Comparison of ENCODE assay signal across 22 cellular contexts in genomic region chr19:19580417-19580816, GRCh38. TPM values are rescaled to one million over a fixed set of nuclear protein-coding genes. Genes with fewer than 3 reads are reported as not detected.
A peak's percentile ranks its signal among the peaks of the same experiment; 100 is the strongest.
DNase-seq lines count a peak whose midpoint lies in the region; ATAC-seq and TF ChIP-seq lines count a peak whose summit lies in the region.
"Had no signal": no experiment of that assay in that cellular context is flagged by ENCODE, and none has a peak within 500 bp of the region (broad histone marks: within the 10 kb centered on the region; RNA-seq: fewer than 3 reads in every experiment).

No MANE protein-coding gene starts in this region.

- peaks cover 15% of the 10 kb centered on the region for H3K4me1 Mint-ChIP-seq in activated T-cell treated with anti-CD3 and anti-CD28 coated beads, Interleukin-2, amount 50 U/mL, for 24 hours (ENCODE audit: low read depth)
- H3K4me1 Mint-ChIP-seq in T-cell = peaks cover 19 to 23% (median 19%) of the 10 kb centered on the region in 3 donors
- peaks cover 16% of the 10 kb centered on the region for H3K4me1 Mint-ChIP-seq in stimulated activated memory B cell treated with anti-CD40 and anti-IgM and Interleukin-4, amounts not matched to agents 10 μg/mL and 1 μg/mL and 100 μg/mL, for 72 hours

- no peak overlapping the region for H2AFZ ChIP-seq in MM.1S (ENCODE audit: low read length)
- H2AFZ ChIP-seq: GM23248 had no signal

- no peak for TF ChIP-seq CTCF in MM.1S (IDR thresholded peaks at IDR 0.05; ENCODE audit: low read length)

- H3K4me1 ChIP-seq in duodenal mucosa (ENCODE audit: control insufficient read depth in 1 of 2, insufficient read depth in 2 of 2, low read length in 2 of 2) (peaks cover 13 to 28% of the 10 kb centered on the region in 2 donors), MM.1S (ENCODE audit: low read length) (no peaks in the 10 kb centered on the region)
- H3K4me1 ChIP-seq: BE2C had no signal

- no peak for DNase-seq in activated T-cell treated with anti-CD3 and anti-CD28 coated beads, Interleukin-2, amount 50 U/mL, for 24 hours
- DNase-seq in activated T-cell treated with anti-CD3 and anti-CD28 coated beads, Interleukin-2, amount 50 U/mL, for 1 hour = no peak
- DNase-seq in T-cell (no peak), NCI-H2171 treated with DMSO at 0.1 percent for 48 hours (lab: John Stamatoyannopoulos, UW) (no peak), MM.1S (no peak), dermis blood vessel endothelial cell (no peak)
- DNase-seq: BE2C; CD4-positive, alpha-beta memory T cell; DND-41; GM23248; H9; HFFc6; Karpas-422; NCI-H1417; NCI-H187; NCI-H446 treated with DMSO at 0.1 percent for 48 hours; NCI-H526 treated with DMSO at 0.1 percent for 48 hours; OCI-M1; Right ventricle myocardium superior had no signal

- no peak for ATAC-seq in T-cell (replicated peaks in 1 of 4)
- no peak for ATAC-seq in stimulated activated memory B cell treated with anti-CD40 and anti-IgM and Interleukin-4, amounts not matched to agents 10 μg/mL and 1 μg/mL and 100 μg/mL, for 72 hours
- ATAC-seq: GM12878 had no signal

- CTCF ChIA-PET in T-cell (lab: Charles Lee) = no interaction called here

- H3K9me3 Mint-ChIP-seq in activated T-cell treated with anti-CD3 and anti-CD28 coated beads, Interleukin-2, amount 50 U/mL, for 24 hours = no peaks in the 10 kb centered on the region
- H3K9me3 Mint-ChIP-seq in T-cell = no peaks in the 10 kb centered on the region
- H3K9me3 Mint-ChIP-seq in stimulated activated memory B cell treated with anti-CD40 and anti-IgM and Interleukin-4, amounts not matched to agents 10 μg/mL and 1 μg/mL and 100 μg/mL, for 72 hours = no peaks in the 10 kb centered on the region
- H3K9me3 Mint-ChIP-seq: HFFc6 had no signal

- H3K9ac ChIP-seq in duodenal mucosa (ENCODE audit: low read depth in 1 of 2, low read length in 2 of 2) (no peak overlapping the region), MM.1S (ENCODE audit: low read length) (no peak overlapping the region)
- H3K9ac ChIP-seq: GM23248 had no signal

- no peak overlapping the region for H3K4me3 ChIP-seq in duodenal mucosa (ENCODE audit: low read depth in 1 of 2, low read length in 2 of 2)
- H3K4me3 ChIP-seq in MM.1S (ENCODE audit: low read length) = no peak overlapping the region
- H3K4me3 ChIP-seq: GM12878, GM23248 had no signal

- H3K79me2 ChIP-seq in MM.1S (ENCODE audit: low read length) = no peaks in the 10 kb centered on the region

- H3K4me3 Mint-ChIP-seq in activated T-cell treated with anti-CD3 and anti-CD28 coated beads, Interleukin-2, amount 50 U/mL, for 24 hours = no peak overlapping the region
- no peak overlapping the region for H3K4me3 Mint-ChIP-seq in T-cell
- H3K4me3 Mint-ChIP-seq in stimulated activated memory B cell treated with anti-CD40 and anti-IgM and Interleukin-4, amounts not matched to agents 10 μg/mL and 1 μg/mL and 100 μg/mL, for 72 hours = no peak overlapping the region
- H3K4me3 Mint-ChIP-seq: CD4-positive, alpha-beta memory T cell; H9; HFFc6 had no signal

- H3K36me3 ChIP-seq in duodenal mucosa (ENCODE audit: control insufficient read depth in 1 of 2, insufficient read depth in 2 of 2, low read length in 2 of 2) (no peaks in the 10 kb centered on the region), MM.1S (replicated peaks; ENCODE audit: insufficient read depth, low read length) (no peaks in the 10 kb centered on the region)
- H3K36me3 ChIP-seq: BE2C had no signal

- H4K20me1 ChIP-seq in MM.1S (ENCODE audit: insufficient read depth, low read length) = no peaks in the 10 kb centered on the region

- H3K27ac ChIP-seq in duodenal mucosa (ENCODE audit: low read depth, low read length) (peak overlapping the region; percentile 30), MM.1S (ENCODE audit: low read length) (no peak overlapping the region)
- H3K27ac ChIP-seq: GM23248 had no signal

- peak overlapping the region; percentile 10 for H3K27ac Mint-ChIP-seq in activated T-cell treated with anti-CD3 and anti-CD28 coated beads, Interleukin-2, amount 50 U/mL, for 24 hours
- peak overlapping the region; percentile 55 to 61 for H3K27ac Mint-ChIP-seq in T-cell
- H3K27ac Mint-ChIP-seq in stimulated activated memory B cell treated with anti-CD40 and anti-IgM and Interleukin-4, amounts not matched to agents 10 μg/mL and 1 μg/mL and 100 μg/mL, for 72 hours = peak overlapping the region; percentile 50
- H3K27ac Mint-ChIP-seq: HFFc6 had no signal

- H3K9me2 ChIP-seq in MM.1S (replicated peaks; ENCODE audit: insufficient read depth, low read length) = no peaks in the 10 kb centered on the region

- no peak overlapping the region for H3K4me2 ChIP-seq in MM.1S (ENCODE audit: low read depth, low read length)

- H3K9me3 ChIP-seq in duodenal mucosa (ENCODE audit: control insufficient read depth in 1 of 2, low read length in 2 of 2) (no peaks in the 10 kb centered on the region), MM.1S (replicated peaks; ENCODE audit: insufficient read depth, low read length) (no peaks in the 10 kb centered on the region)
- H3K9me3 ChIP-seq: BE2C had no signal

- H3F3A ChIP-seq in MM.1S (ENCODE audit: insufficient read depth, low read length) = no peaks in the 10 kb centered on the region

- peaks cover 19% of the 10 kb centered on the region for H3K36me3 Mint-ChIP-seq in activated T-cell treated with anti-CD3 and anti-CD28 coated beads, Interleukin-2, amount 50 U/mL, for 24 hours (ENCODE audit: low read depth)
- peaks cover 2% of the 10 kb centered on the region for H3K36me3 Mint-ChIP-seq in T-cell
- peaks cover 35% of the 10 kb centered on the region for H3K36me3 Mint-ChIP-seq in stimulated activated memory B cell treated with anti-CD40 and anti-IgM and Interleukin-4, amounts not matched to agents 10 μg/mL and 1 μg/mL and 100 μg/mL, for 72 hours

- H3K27me3 ChIP-seq in duodenal mucosa (ENCODE audit: control insufficient read depth in 1 of 2, insufficient read depth in 2 of 2, low read length in 2 of 2) (no peaks in the 10 kb centered on the region), MM.1S (replicated peaks; ENCODE audit: insufficient read depth, low read length) (peaks cover 6% of the 10 kb centered on the region)
- H3K27me3 ChIP-seq: BE2C had no signal

- no peaks in the 10 kb centered on the region for H3K27me3 Mint-ChIP-seq in activated T-cell treated with anti-CD3 and anti-CD28 coated beads, Interleukin-2, amount 50 U/mL, for 24 hours
- H3K27me3 Mint-ChIP-seq in T-cell = no peaks in the 10 kb centered on the region
- no peaks in the 10 kb centered on the region for H3K27me3 Mint-ChIP-seq in stimulated activated memory B cell treated with anti-CD40 and anti-IgM and Interleukin-4, amounts not matched to agents 10 μg/mL and 1 μg/mL and 100 μg/mL, for 72 hours
- H3K27me3 Mint-ChIP-seq: CD4-positive, alpha-beta memory T cell had no signal

- POLR2A ChIA-PET in T-cell (lab: Charles Lee) = no interaction called here

RNA-seq across cellular contexts. Expression of gene PBX4, which starts 38.1 kb away (rescaled TPM):
- total RNA-seq in T-cell (10 to 100 TPM; 40.9 to 48.3 (median 42.7) TPM), dermis blood vessel endothelial cell (0.05 TPM in 1 of 2 replicates, not detected in the other)
- total RNA-seq: Right ventricle myocardium superior had no signal

RNA-seq across cellular contexts. Expression of gene CILP2, which starts 42.4 kb away (rescaled TPM):
- total RNA-seq in T-cell (1 to 10 TPM in 1 of 5 donors, under 1 TPM in 4; 0.23 to 1.3 (median 0.41) TPM), dermis blood vessel endothelial cell (0.17 TPM in 1 of 2 replicates, not detected in the other)

RNA-seq across cellular contexts. Expression of gene LPAR2, which starts 47.6 kb away (rescaled TPM):
- total RNA-seq in T-cell (100 to 1,000 TPM in 1 of 5 donors, 10 to 100 TPM in 4; 78.3 to 106 (median 82.4) TPM), dermis blood vessel endothelial cell (0.42 and 1.0 TPM in 2 replicates)

RNA-seq across cellular contexts. Expression of gene YJEFN3, which starts 51.7 kb away (rescaled TPM):
- total RNA-seq in T-cell (10 to 100 TPM in 3 of 5 donors, 1 to 10 TPM in 2; 5.4 to 14.2 (median 12.5) TPM), dermis blood vessel endothelial cell (0.14 and 0.17 TPM in 2 replicates)
- total RNA-seq: GM23248 had no signal

Comparison
In these comparisons a context has a peak if more than half of its experiments do, and no peak if none do; other contexts are left out.
1. RNA of gene PBX4, which starts 38.1 kb away (total RNA-seq): 40.9 to 48.3 TPM in T-cell; 0.05 TPM in dermis blood vessel endothelial cell; every median in the first group is over 10 times any median in the second.
2. RNA of gene LPAR2, which starts 47.6 kb away (total RNA-seq): 78.3 to 106 TPM in T-cell; 0.42 to 1.0 TPM in dermis blood vessel endothelial cell; every median in the first group is over 10 times any median in the second.
3. Peak in every context shown above with its lines, with median percentiles within 50 percentile points of each other: H3K27ac Mint-ChIP-seq.